ENCODE assay signal across 18 cellular contexts in the genomic region with DNA sequence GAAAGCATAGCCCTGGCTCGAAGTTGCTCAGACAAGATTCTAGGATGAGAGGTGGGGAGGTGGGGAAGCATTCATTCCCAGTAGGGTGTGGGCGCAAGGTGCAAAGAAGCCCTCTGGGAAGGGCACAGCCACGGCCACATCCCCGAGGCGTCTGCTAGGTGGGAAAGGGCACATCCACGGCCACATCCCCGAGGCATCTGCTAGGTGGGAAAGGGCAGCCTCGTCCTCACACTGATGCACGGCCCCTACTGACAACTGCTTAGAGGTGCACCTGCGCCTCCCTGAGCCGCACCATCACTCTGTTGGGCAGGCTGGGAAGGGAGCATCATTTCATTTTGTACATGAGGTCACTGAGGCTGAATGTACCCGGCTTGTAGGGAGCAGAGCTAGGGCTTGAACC.
"Had no signal": no experiment of that assay in that cellular context is flagged by ENCODE, and none has a peak within 500 bp of the region (broad histone marks: within the 10 kb centered on the region; RNA-seq: fewer than 3 reads in every experiment).

No MANE protein-coding gene starts in this region.

- H3K27me3 Mint-ChIP-seq: activated B cell treated with CpG ODN at 0.5 μM for 24 hours; activated CD4-positive, alpha-beta T cell treated with anti-CD3 and anti-CD28 coated beads, Interleukin-2, amount 10 ng/mL, durations not matched to agents 7 days and 5 days; stimulated activated naive B cell treated with anti-CD40 and anti-IgM and Interleukin-4, amounts not matched to agents 10 μg/mL and 1 μg/mL and 100 μg/mL, for 72 hours had no signal

- H2AFZ ChIP-seq: hepatocyte had no signal

- H3K9me3 ChIP-seq: pancreas, tibial artery had no signal

- H3K4me3 Mint-ChIP-seq: activated B cell treated with CpG ODN at 0.5 μM for 24 hours; activated CD4-positive, alpha-beta T cell treated with anti-CD3 and anti-CD28 coated beads, Interleukin-2, amount 10 ng/mL, durations not matched to agents 7 days and 5 days; activated T-helper 1 cell treated with anti-CD3 and anti-CD28 coated beads, Interleukin-12 subunit alpha, Interleukin-12 subunit beta, Interleukin-2, Interleukin-4 antibody, amounts not matched to agents 30 ng/mL and 10 ng/mL and 1 ng/mL, durations not matched to agents 14 hours and 24 hours and 36 hours; endodermal cell; mesothelial cell of epicardium; neural crest cell; stimulated activated naive B cell treated with anti-CD40 and anti-IgM and Interleukin-4, amounts not matched to agents 10 μg/mL and 1 μg/mL and 100 μg/mL, for 72 hours had no signal

- H3K36me3 ChIP-seq: pancreas had no signal

- H3K36me3 Mint-ChIP-seq: stimulated activated naive B cell treated with anti-CD40 and anti-IgM and Interleukin-4, amounts not matched to agents 10 μg/mL and 1 μg/mL and 100 μg/mL, for 72 hours had no signal

- ATAC-seq: stimulated activated naive B cell treated with anti-CD40 and anti-IgM and Interleukin-4, amounts not matched to agents 10 μg/mL and 1 μg/mL and 100 μg/mL, for 72 hours had no signal

- DNase-seq: activated B cell treated with CpG ODN at 0.5 μM for 24 hours; activated CD4-positive, alpha-beta T cell treated with anti-CD3 and anti-CD28 coated beads, Interleukin-2, amount 10 ng/mL, durations not matched to agents 7 days and 5 days; activated naive CD4-positive, alpha-beta T cell treated with Interleukin-2 at 50 U/mL for 16 hours; anterior cingulate cortex; endodermal cell; kidney; stimulated activated CD4-positive, alpha-beta T cell treated with anti-CD3 and anti-CD28 coated beads, Interleukin-15, amount 100 ng/mL, for 24 hours; stimulated activated CD4-positive, alpha-beta T cell treated with anti-CD3 and anti-CD28 coated beads, Interleukin-4, amount 100 ng/mL, for 1 hour; stimulated activated naive B cell treated with anti-CD40 and anti-IgM and Interleukin-4, amounts not matched to agents 10 μg/mL and 1 μg/mL and 100 μg/mL, for 72 hours; SW 1271 had no signal

- H3K79me2 ChIP-seq: hepatocyte had no signal

- H3K27ac Mint-ChIP-seq: activated B cell treated with CpG ODN at 0.5 μM for 24 hours; activated CD4-positive, alpha-beta T cell treated with anti-CD3 and anti-CD28 coated beads, Interleukin-2, amount 10 ng/mL, durations not matched to agents 7 days and 5 days; activated T-helper 1 cell treated with anti-CD3 and anti-CD28 coated beads, Interleukin-12 subunit alpha, Interleukin-12 subunit beta, Interleukin-2, Interleukin-4 antibody, amounts not matched to agents 30 ng/mL and 10 ng/mL and 1 ng/mL, durations not matched to agents 14 hours and 24 hours and 36 hours; endodermal cell; mesothelial cell of epicardium; stimulated activated naive B cell treated with anti-CD40 and anti-IgM and Interleukin-4, amounts not matched to agents 10 μg/mL and 1 μg/mL and 100 μg/mL, for 72 hours had no signal

- H3K27me3 ChIP-seq: dorsolateral prefrontal cortex, hepatocyte, pancreas, tibial artery had no signal

- H3K4me1 ChIP-seq: pancreas had no signal

- H3K4me2 ChIP-seq: hepatocyte had no signal

- H3K4me3 ChIP-seq: dorsolateral prefrontal cortex, hepatocyte, pancreas, tibial artery had no signal

- FAIRE-seq: kidney, pancreas, TTC549 had no signal

- H3K27ac ChIP-seq: hepatocyte, pancreas, tibial artery had no signal

- H3K9me3 Mint-ChIP-seq: activated B cell treated with CpG ODN at 0.5 μM for 24 hours; activated CD4-positive, alpha-beta T cell treated with anti-CD3 and anti-CD28 coated beads, Interleukin-2, amount 10 ng/mL, durations not matched to agents 7 days and 5 days; activated T-helper 1 cell treated with anti-CD3 and anti-CD28 coated beads, Interleukin-12 subunit alpha, Interleukin-12 subunit beta, Interleukin-2, Interleukin-4 antibody, amounts not matched to agents 30 ng/mL and 10 ng/mL and 1 ng/mL, durations not matched to agents 14 hours and 24 hours and 36 hours; endodermal cell; mesothelial cell of epicardium; neural crest cell; stimulated activated naive B cell treated with anti-CD40 and anti-IgM and Interleukin-4, amounts not matched to agents 10 μg/mL and 1 μg/mL and 100 μg/mL, for 72 hours had no signal

- H3K4me1 Mint-ChIP-seq: activated B cell treated with CpG ODN at 0.5 μM for 24 hours; activated CD4-positive, alpha-beta T cell treated with anti-CD3 and anti-CD28 coated beads, Interleukin-2, amount 10 ng/mL, durations not matched to agents 7 days and 5 days; stimulated activated naive B cell treated with anti-CD40 and anti-IgM and Interleukin-4, amounts not matched to agents 10 μg/mL and 1 μg/mL and 100 μg/mL, for 72 hours had no signal
